ENCODE assay signal across 8 cellular contexts in the genomic region with DNA sequence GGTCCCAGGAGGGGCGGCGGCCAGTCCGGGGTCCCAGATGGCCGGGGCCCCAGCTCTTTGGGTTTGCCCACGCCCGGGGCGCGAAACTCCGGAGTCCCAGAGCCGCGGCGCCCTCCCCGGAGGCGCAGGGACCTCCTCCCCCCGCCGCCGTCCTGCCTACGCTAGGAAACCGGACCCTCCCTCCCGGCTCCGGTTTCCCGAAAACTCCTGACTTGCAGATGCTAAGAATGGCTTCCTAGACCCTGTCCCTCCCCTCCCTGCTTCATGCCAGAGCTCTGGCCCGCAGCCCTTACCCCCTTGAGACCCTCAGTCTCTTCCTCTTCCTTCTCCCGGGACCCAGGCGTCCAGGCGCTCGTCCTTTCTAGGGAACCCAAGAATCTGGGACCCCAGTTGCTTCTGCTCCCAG. TPM values are rescaled to one million over a fixed set of nuclear protein-coding genes. Genes with fewer than 3 reads are reported as not detected.
DNase-seq lines count a peak whose midpoint lies in the region; ATAC-seq and TF ChIP-seq lines count a peak whose summit lies in the region.

No MANE protein-coding gene starts in this region.

- H3K4me3 ChIP-seq in CD8-positive, alpha-beta T cell (ENCODE audit: low read depth, low read length): peak overlapping the region; percentile 8
- peak overlapping the region; percentile 15 to 57 for H3K4me3 ChIP-seq in body of pancreas
- H3K4me3 ChIP-seq in mesodermal cell (ENCODE audit: extremely low read depth, insufficient read depth, low read length, poor library complexity, severe bottlenecking): peak overlapping the region; percentile 50

- no peaks in the 10 kb centered on the region for H3K9me3 Mint-ChIP-seq in CD8-positive, alpha-beta T cell

- no peaks in the 10 kb centered on the region for H3K36me3 ChIP-seq in CD8-positive, alpha-beta T cell (ENCODE audit: insufficient read depth, low read length)
- H3K36me3 ChIP-seq in body of pancreas (replicated peaks in 1 of 2; ENCODE audit: insufficient read depth in 1 of 2, low read depth in 2 of 2): no peaks in the 10 kb centered on the region
- H3K36me3 ChIP-seq in mesodermal cell (ENCODE audit: control insufficient read depth, insufficient read depth, low read length): no peaks in the 10 kb centered on the region

- H3K27me3 Mint-ChIP-seq in CD8-positive, alpha-beta T cell (ENCODE audit: low read depth): peaks cover 25% of the 10 kb centered on the region

- no peak for DNase-seq in CD8-positive, alpha-beta T cell
- peak in 2 of 4 donors; percentile 36 to 39 for DNase-seq in body of pancreas
- DNase-seq in cerebellar cortex (ENCODE audit: low spot score): no peak
- DNase-seq in GM19240 (ENCODE audit: insufficient read length, low spot score): no peak
- DNase-seq in AG08396 (ENCODE audit: low spot score): no peak
- DNase-seq in NCI-H226: no peak

- TF ChIP-seq CTCF in CD8-positive, alpha-beta T cell (IDR thresholded peaks at IDR 0.05): no peak
- TF ChIP-seq CTCF in body of pancreas (IDR thresholded peaks at IDR 0.05): no peak

- TF ChIP-seq POLR2A in body of pancreas (IDR thresholded peaks at IDR 0.05): no peak

- POLR2A ChIA-PET in CD8-positive, alpha-beta T cell (lab: Charles Lee): no interaction called here

- WGBS in body of pancreas, 2 donors: 1 to 9% methylated on average over 7 to 27 of the region's 27 CpGs
- WGBS in mesodermal cell (ENCODE audit: insufficient coverage in 2 of 2), 2 experiments: 2 to 4% methylated on average over 23 of the region's 27 CpGs

- no peak for ATAC-seq in CD8-positive, alpha-beta T cell
- ATAC-seq in HG03108 (IDR thresholded peaks at IDR 0.05; ENCODE audit: unreplicated experiment) (peak; percentile 7), body of pancreas (peak; percentile 16)

- H3K4me1 Mint-ChIP-seq in CD8-positive, alpha-beta T cell (ENCODE audit: low read depth): peaks cover 17% of the 10 kb centered on the region

- no peaks in the 10 kb centered on the region for H3K9me3 ChIP-seq in CD8-positive, alpha-beta T cell (ENCODE audit: low read length)
- H3K9me3 ChIP-seq in body of pancreas: no peaks in the 10 kb centered on the region
- no peaks in the 10 kb centered on the region for H3K9me3 ChIP-seq in mesodermal cell (ENCODE audit: control insufficient read depth, low read length)

- peak overlapping the region; percentile 41 for H3K27ac Mint-ChIP-seq in CD8-positive, alpha-beta T cell

- no peaks in the 10 kb centered on the region for H3K36me3 Mint-ChIP-seq in CD8-positive, alpha-beta T cell

- H3K4me3 Mint-ChIP-seq in CD8-positive, alpha-beta T cell: peak overlapping the region; percentile 74

- H3K27ac ChIP-seq in CD8-positive, alpha-beta T cell (ENCODE audit: low read depth, low read length): no peak overlapping the region
- H3K27ac ChIP-seq in body of pancreas (peak overlapping the region in 2 of 4 donors; percentile 20 to 81), mesodermal cell (ENCODE audit: low read depth, low read length, severe bottlenecking) (no peak overlapping the region)

- CTCF ChIA-PET in CD8-positive, alpha-beta T cell (lab: Charles Lee): interaction anchor here (0.7 kb wide), 1 partner anchor 75 kb away, joined by 3 read pairs; no protein-coding TSS in a partner anchor

- intact Hi-C loops in CD8-positive, alpha-beta T cell (cut with DNase I, micrococcal nuclease): loop anchor here in 1 of 2 experiments (2.0 kb wide), 1 partner anchor 79 kb away; a partner anchor contains a TSS
- intact Hi-C loops in body of pancreas (cut with DNase I): no loop called here

- peaks cover 9% of the 10 kb centered on the region for H3K4me1 ChIP-seq in CD8-positive, alpha-beta T cell (ENCODE audit: insufficient read depth, low read length)
- H3K4me1 ChIP-seq in body of pancreas: peaks cover 27% of the 10 kb centered on the region
- peaks cover 3% of the 10 kb centered on the region for H3K4me1 ChIP-seq in mesodermal cell (ENCODE audit: control insufficient read depth, insufficient read depth, low read length, poor library complexity, severe bottlenecking)

- peaks cover 4% of the 10 kb centered on the region for H3K27me3 ChIP-seq in CD8-positive, alpha-beta T cell (ENCODE audit: insufficient read depth, low read length)
- peaks cover 0 to 6% of the 10 kb centered on the region in 2 donors for H3K27me3 ChIP-seq in body of pancreas

RNA-seq across cellular contexts. Expression of a gene that starts 0.5 kb away (rescaled TPM):
- total RNA-seq in CD8-positive, alpha-beta T cell: under 1 TPM; 0.08 to 0.39 TPM
- not detected for total RNA-seq in body of pancreas
- polyA plus RNA-seq in mesodermal cell (2013, experiment 1 of 2): 0.18 TPM
- polyA plus RNA-seq in mesodermal cell (2013, experiment 2 of 2): 0.81 TPM

RNA-seq across cellular contexts. Expression of a gene that starts 13.5 kb away (rescaled TPM):
- 1 to 10 TPM in 1 of 2 experiments, under 1 TPM in 1; 0.81 to 1.2 TPM for total RNA-seq in CD8-positive, alpha-beta T cell
- 1 to 10 TPM in 1 of 2 donors, not detected in 1; 6.9 TPM for total RNA-seq in body of pancreas
- polyA plus RNA-seq in mesodermal cell (2013, experiment 1 of 2): not detected
- 0.15 TPM for polyA plus RNA-seq in mesodermal cell (2013, experiment 2 of 2)

RNA-seq across cellular contexts. Expression of a gene that starts 44.1 kb away (rescaled TPM):
- total RNA-seq in CD8-positive, alpha-beta T cell: 100 to 1,000 TPM in 1 of 2 experiments, 10 to 100 TPM in 1; 96.7 to 104 TPM
- total RNA-seq in body of pancreas: 10 to 100 TPM; 60.3 to 68.0 TPM
- polyA plus RNA-seq in mesodermal cell (2013, experiment 1 of 2): 81.7 TPM
- 63.6 TPM for polyA plus RNA-seq in mesodermal cell (2013, experiment 2 of 2)

RNA-seq across cellular contexts. Expression of a gene that starts 44.4 kb away (rescaled TPM):
- under 1 TPM in 1 of 2 experiments, not detected in 1; 0.33 TPM for total RNA-seq in CD8-positive, alpha-beta T cell
- 1 to 10 TPM in 1 of 2 donors, not detected in 1; 1.0 TPM for total RNA-seq in body of pancreas
- 1.7 TPM for polyA plus RNA-seq in mesodermal cell (2013, experiment 1 of 2)
- polyA plus RNA-seq in mesodermal cell (2013, experiment 2 of 2): 1.5 TPM

RNA-seq across cellular contexts. Expression of a gene that starts 48.1 kb away (rescaled TPM):
- total RNA-seq in CD8-positive, alpha-beta T cell: 10 to 100 TPM; 19.4 to 21.8 TPM
- total RNA-seq in body of pancreas: 10 to 100 TPM; 13.2 to 13.8 TPM
- polyA plus RNA-seq in mesodermal cell (2013, experiment 1 of 2): 55.9 TPM
- 43.8 TPM for polyA plus RNA-seq in mesodermal cell (2013, experiment 2 of 2)
